In the genomic region with DNA sequence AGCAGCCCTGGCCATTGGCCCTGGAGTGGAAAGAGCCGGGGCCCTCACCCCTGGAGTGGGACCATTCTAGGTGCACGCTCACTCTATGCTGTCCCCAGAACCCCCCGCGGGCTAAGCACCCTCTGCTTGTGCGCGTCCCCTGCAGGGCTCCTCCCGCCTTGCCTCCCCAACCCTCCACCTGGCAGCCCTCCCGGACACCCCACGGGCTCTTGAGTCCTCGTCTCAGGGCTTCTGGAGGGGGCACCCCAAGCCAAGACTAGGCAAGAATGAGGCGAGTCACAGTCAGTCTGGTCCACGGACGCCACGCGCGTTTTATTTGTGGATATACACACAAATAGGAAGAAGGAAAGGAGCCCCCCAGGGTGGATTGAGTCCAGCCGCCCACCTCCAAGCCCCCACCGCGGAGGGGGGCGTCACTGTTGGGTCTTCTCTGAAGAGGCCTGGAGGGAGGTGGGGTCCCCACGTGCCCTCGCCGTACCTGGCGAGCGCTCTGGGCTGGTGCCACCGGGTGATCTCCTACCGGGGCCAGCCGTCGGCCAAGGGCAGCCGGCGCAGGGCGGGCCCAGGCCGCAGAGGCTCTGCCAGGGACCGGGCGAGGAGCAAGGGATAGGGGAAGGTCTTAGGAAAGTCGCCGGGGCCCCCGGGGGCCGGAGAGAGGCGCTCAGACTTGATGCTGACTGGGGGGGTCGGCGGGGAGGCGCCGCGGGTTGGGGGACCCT, we compare ENCODE assay signal across 12 cellular contexts. TPM values are rescaled to one million over a fixed set of nuclear protein-coding genes. Genes with fewer than 3 reads are reported as not detected.
DNase-seq lines count a peak whose midpoint lies in the region; ATAC-seq and TF ChIP-seq lines count a peak whose summit lies in the region.
"Had no signal": no experiment of that assay in that cellular context is flagged by ENCODE, and none has a peak within 500 bp of the region (broad histone marks: within the 10 kb centered on the region; RNA-seq: fewer than 3 reads in every experiment).

No MANE protein-coding gene starts in this region.

- peak overlapping the region; percentile 32; the same call in 1 of the 2 replicates for H3K9ac ChIP-seq in BLaER1
- H3K9ac ChIP-seq in NT2/D1 (ENCODE audit: insufficient read length, low read depth): peak overlapping the region; percentile 42
- no peak overlapping the region for H3K9ac ChIP-seq in trophoblast cell (ENCODE audit: low read length)

- no peak overlapping the region for H2AK5ac ChIP-seq in trophoblast cell (ENCODE audit: low read length)

- H3K18ac ChIP-seq in trophoblast cell (ENCODE audit: low read length): no peak overlapping the region

- H3K4me1 ChIP-seq in BLaER1: peaks cover 27% of the 10 kb centered on the region
- H3K4me1 ChIP-seq in NT2/D1 (ENCODE audit: insufficient read depth, insufficient read length): peaks cover 5% of the 10 kb centered on the region
- H3K4me1 ChIP-seq in heart right ventricle: peaks cover 0 to 9% (median 4%) of the 10 kb centered on the region in 9 donors
- no peaks in the 10 kb centered on the region for H3K4me1 ChIP-seq in trophoblast cell (ENCODE audit: control insufficient read depth in 1 of 2, insufficient read depth in 2 of 2, low read length in 2 of 2)
- H3K4me1 ChIP-seq: BE2C had no signal

- DNase-seq in NT2/D1 (ENCODE audit: low read depth, low spot score): no peak
- DNase-seq in heart right ventricle: no peak
- no peak for DNase-seq in trophoblast cell
- DNase-seq in NCI-H69 (lab: John Stamatoyannopoulos, UW): no peak
- DNase-seq in effector CD8-positive, alpha-beta T cell (lab: John Stamatoyannopoulos, UW): no peak
- no peak for DNase-seq in SHP77 (lab: John Stamatoyannopoulos, UW)
- DNase-seq: NCI-H187 treated with DMSO at 0.1 percent for 48 hours had no signal

- H4K91ac ChIP-seq in trophoblast cell (ENCODE audit: low read depth, low read length): no peak overlapping the region

- peak overlapping the region; percentile 52 for H4K12ac ChIP-seq in trophoblast cell (ENCODE audit: low read depth, low read length)

- no peaks in the 10 kb centered on the region for H3K79me1 ChIP-seq in trophoblast cell (ENCODE audit: low read length)

- TF ChIP-seq CTCF in heart right ventricle (IDR thresholded peaks at IDR 0.05): no peak

- no peak overlapping the region for H3K23ac ChIP-seq in trophoblast cell (ENCODE audit: low read length)

- no peaks in the 10 kb centered on the region for H3K27me3 ChIP-seq in BLaER1
- peaks cover 24% of the 10 kb centered on the region for H3K27me3 ChIP-seq in NT2/D1 (ENCODE audit: insufficient read depth, insufficient read length)
- H3K27me3 ChIP-seq in heart right ventricle: no peaks in the 10 kb centered on the region
- no peaks in the 10 kb centered on the region for H3K27me3 ChIP-seq in trophoblast cell (ENCODE audit: insufficient read depth, low read length)
- H3K27me3 ChIP-seq: BE2C had no signal

- WGBS in heart right ventricle, 2 donors: 63% methylated on average over 45 of the region's 45 CpGs
- WGBS in trophoblast cell (ENCODE audit: extremely low coverage, insufficient coverage, insufficient read length): no CpG with 5 or more reads among the region's 45 CpGs

- peaks cover 32% of the 10 kb centered on the region for H3K36me3 ChIP-seq in BLaER1
- H3K36me3 ChIP-seq in NT2/D1 (ENCODE audit: insufficient read depth, insufficient read length, low read length): no peaks in the 10 kb centered on the region
- H3K36me3 ChIP-seq in heart right ventricle: peaks cover 0 to 33% (median 0%) of the 10 kb centered on the region in 9 donors
- H3K36me3 ChIP-seq in trophoblast cell (ENCODE audit: control insufficient read depth in 1 of 2, insufficient read depth in 2 of 2, low read length in 2 of 2): peaks cover 2 to 4% of the 10 kb centered on the region in 2 experiments
- H3K36me3 ChIP-seq: BE2C had no signal

- H3K9me3 ChIP-seq in BLaER1 (no peaks in the 10 kb centered on the region), NT2/D1 (ENCODE audit: insufficient read depth, low read length) (no peaks in the 10 kb centered on the region), heart right ventricle (peaks cover 0 to 4% (median 0%) of the 10 kb centered on the region in 11 donors), trophoblast cell (ENCODE audit: insufficient read depth, low read depth, low read length) (no peaks in the 10 kb centered on the region)
- H3K9me3 ChIP-seq: BE2C had no signal

- no peak overlapping the region for H3K4ac ChIP-seq in trophoblast cell (ENCODE audit: low read depth, low read length)

- H4K20me1 ChIP-seq in BLaER1: no peaks in the 10 kb centered on the region

- H3K27ac ChIP-seq in BLaER1 (peak overlapping the region; percentile 70), heart right ventricle (peak overlapping the region in 5 of 10 donors; percentile 12 to 65 (median 31)), trophoblast cell (ENCODE audit: low read depth, low read length) (no peak overlapping the region)
- H3K27ac ChIP-seq: epithelial cell of prostate had no signal

- H2BK12ac ChIP-seq in trophoblast cell (ENCODE audit: low read length): peak overlapping the region; percentile 43

- H2BK120ac ChIP-seq in trophoblast cell (ENCODE audit: insufficient read depth, low read length, poor library complexity): no peak overlapping the region

- H2BK5ac ChIP-seq in trophoblast cell (ENCODE audit: low read depth, low read length, poor library complexity): no peak overlapping the region

- H3K14ac ChIP-seq in trophoblast cell (ENCODE audit: low read length): no peak overlapping the region

- H3K4me3 ChIP-seq in BLaER1 (no peak overlapping the region), NT2/D1 (ENCODE audit: insufficient read length, low read depth) (no peak overlapping the region), heart right ventricle (peak overlapping the region in 6 of 10 donors; percentile 10 to 37 (median 27)), trophoblast cell (ENCODE audit: low read depth, low read length) (no peak overlapping the region)
- H3K4me3 ChIP-seq: lung had no signal

- H3K4me2 ChIP-seq in BLaER1 (peak overlapping the region; percentile 68), trophoblast cell (ENCODE audit: low read length) (no peak overlapping the region)

- peak in 6 of 8 donors; percentile 21 to 46 (median 29) for ATAC-seq in heart right ventricle
- ATAC-seq in HG02852 (IDR thresholded peaks at IDR 0.05; ENCODE audit: unreplicated experiment): no peak

- H4K8ac ChIP-seq in trophoblast cell (ENCODE audit: low read depth, low read length): peak overlapping the region; percentile 87

- no peak overlapping the region for H2AFZ ChIP-seq in trophoblast cell (ENCODE audit: insufficient read depth, low read length, poor library complexity)

- intact Hi-C loops in heart right ventricle (cut with DNase I): loop anchor here in 4 of 10 donors (2.0 to 10.0 kb wide), 5 partner anchors 29 to 199 kb away; no protein-coding TSS in a partner anchor

- no peaks in the 10 kb centered on the region for H3K79me2 ChIP-seq in trophoblast cell (ENCODE audit: control insufficient read depth, insufficient read depth, low read length, poor library complexity)

RNA-seq across cellular contexts. Expression of a gene that starts 7.2 kb away (rescaled TPM):
- 10 to 100 TPM; 11.4 to 27.9 (median 18.6) TPM for total RNA-seq in heart right ventricle
- polyA plus RNA-seq in heart right ventricle: 10 to 100 TPM; 24.2 to 24.4 TPM
- polyA plus RNA-seq in trophoblast cell (2013): 18.3 and 18.4 TPM in 2 replicates

RNA-seq across cellular contexts. Expression of a gene that starts 24.6 kb away (rescaled TPM):
- under 1 TPM in 7 of 10 donors, not detected in 3; 0.34 to 0.99 (median 0.54) TPM for total RNA-seq in heart right ventricle
- 1 to 10 TPM in 1 of 2 donors, under 1 TPM in 1; 0.41 to 2.3 TPM for polyA plus RNA-seq in heart right ventricle
- polyA plus RNA-seq in trophoblast cell (2013): 1.1 and 1.2 TPM in 2 replicates

RNA-seq across cellular contexts. Expression of a gene that starts 46.5 kb away (rescaled TPM):
- 10 to 100 TPM; 21.1 to 33.2 (median 25.0) TPM for total RNA-seq in heart right ventricle
- 10 to 100 TPM; 22.0 to 27.9 TPM for polyA plus RNA-seq in heart right ventricle
- 18.6 and 19.2 TPM in 2 replicates for polyA plus RNA-seq in trophoblast cell (2013)

RNA-seq across cellular contexts. Expression of a gene that starts 46.6 kb away (rescaled TPM):
- 10 to 100 TPM; 30.6 to 42.6 (median 35.8) TPM for total RNA-seq in heart right ventricle
- polyA plus RNA-seq in heart right ventricle: 100 to 1,000 TPM in 1 of 2 donors, 10 to 100 TPM in 1; 87.6 to 109 TPM
- 108 and 112 TPM in 2 replicates for polyA plus RNA-seq in trophoblast cell (2013)

RNA-seq across cellular contexts. Expression of a gene that starts 57.8 kb away (rescaled TPM):
- total RNA-seq in heart right ventricle: 1 to 10 TPM; 3.2 to 8.5 (median 5.1) TPM
- polyA plus RNA-seq in heart right ventricle: 10 to 100 TPM in 1 of 2 donors, 1 to 10 TPM in 1; 9.3 to 23.4 TPM
- 9.3 and 10.1 TPM in 2 replicates for polyA plus RNA-seq in trophoblast cell (2013)

Comparison
In these comparisons a context has a peak if more than half of its experiments do, and no peak if none do; other contexts are left out.
1. H3K4me3 ChIP-seq: peak in heart right ventricle (6 of 10); none in BLaER1 (single experiment), NT2/D1 (single experiment) and trophoblast cell (single experiment).